Comparison of ENCODE assay signal across 27 cellular contexts in the genomic region with DNA sequence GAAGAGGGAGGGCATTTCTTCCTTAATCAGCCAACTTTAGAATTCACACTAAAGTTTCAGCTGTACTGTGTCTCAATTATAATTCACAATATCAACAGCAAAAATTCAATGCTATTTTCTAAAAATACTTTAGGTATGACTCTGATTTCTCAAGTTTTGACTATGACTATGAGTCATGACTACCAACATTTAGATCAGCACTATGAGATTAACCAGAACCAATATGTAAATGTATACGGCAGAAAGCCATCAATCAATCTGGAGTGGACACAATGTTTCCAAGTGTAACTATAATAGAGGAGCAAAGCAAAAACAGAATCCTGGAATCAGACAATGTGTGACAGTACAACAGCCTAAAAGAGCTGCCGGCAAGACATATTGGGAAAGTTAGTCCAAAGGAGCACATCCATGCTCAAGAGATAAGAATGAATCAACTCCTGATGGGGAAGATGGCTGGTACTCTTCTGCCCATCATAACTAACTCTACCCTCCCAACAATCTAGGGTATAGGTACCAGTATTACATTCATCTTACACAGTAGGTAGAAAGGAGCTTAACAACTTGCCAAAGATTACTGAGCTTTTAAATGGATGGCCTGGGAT.
DNase-seq lines count a peak whose midpoint lies in the region; ATAC-seq, FAIRE-seq and TF ChIP-seq lines count a peak whose summit lies in the region.
"Had no signal": no experiment of that assay in that cellular context is flagged by ENCODE, and none has a peak within 500 bp of the region (broad histone marks: within the 10 kb centered on the region; RNA-seq: fewer than 3 reads in every experiment).

No MANE protein-coding gene starts in this region.

- WGBS in thyroid gland, 2 donors: 93% methylated on average over 2 of the region's 2 CpGs

- H3K9me3 ChIP-seq in thyroid gland: no peaks in the 10 kb centered on the region
- H3K9me3 ChIP-seq: body of pancreas, psoas muscle, testis had no signal

- H3K79me2 ChIP-seq in GM23338 (replicated peaks; ENCODE audit: insufficient read depth): no peaks in the 10 kb centered on the region

- no peak for TF ChIP-seq POLR2A in thyroid gland (IDR thresholded peaks at IDR 0.05)

- DNase-seq in EH (ENCODE audit: low read depth) (peak; percentile 56), LHCN-M2 (ENCODE audit: low read depth) (peak; percentile 44), bronchial epithelial cell (ENCODE audit: low read depth) (peak; percentile 69), foreskin melanocyte (peak; percentile 52), retina (no peak), NCI-H2171 treated with DMSO at 0.1 percent for 48 hours (lab: John Stamatoyannopoulos, UW) (no peak), GM23338 (ENCODE audit: low spot score) (no peak), thyroid gland (no peak)
- DNase-seq: activated CD4-positive, alpha-beta T cell treated with anti-CD3 and anti-CD28 coated beads for 36 hours; activated naive CD8-positive, alpha-beta T cell treated with anti-CD3 and anti-CD28 coated beads for 36 hours; body of pancreas; H9; NCI-H1048; NCI-H187 treated with DMSO at 0.1 percent for 48 hours; NCI-H774; psoas muscle; SIG-M5; stimulated activated naive CD4-positive, alpha-beta T cell; T-helper 1 cell; testis had no signal

- no peaks in the 10 kb centered on the region for H4K20me1 ChIP-seq in GM23338 (replicated peaks; ENCODE audit: insufficient read depth)

- no peaks in the 10 kb centered on the region for H3K36me3 Mint-ChIP-seq in GM23338 (ENCODE audit: low read depth)
- H3K36me3 Mint-ChIP-seq: activated naive CD8-positive, alpha-beta T cell treated with anti-CD3 and anti-CD28 coated beads for 36 hours had no signal

- H3K27me3 ChIP-seq in bronchial epithelial cell (ENCODE audit: control insufficient read depth, insufficient read depth, low read length): no peaks in the 10 kb centered on the region
- no peaks in the 10 kb centered on the region for H3K27me3 ChIP-seq in GM23338 (ENCODE audit: insufficient read depth)
- H3K27me3 ChIP-seq in thyroid gland: no peaks in the 10 kb centered on the region
- H3K27me3 ChIP-seq: body of pancreas, testis had no signal

- H3F3A ChIP-seq in GM23338 (replicated peaks; ENCODE audit: low read depth): no peaks in the 10 kb centered on the region

- peaks cover 2% of the 10 kb centered on the region for H3K27me3 Mint-ChIP-seq in GM23338 (ENCODE audit: insufficient read depth, low read depth, poor library complexity)
- H3K27me3 Mint-ChIP-seq: activated CD4-positive, alpha-beta T cell treated with anti-CD3 and anti-CD28 coated beads for 36 hours; activated naive CD8-positive, alpha-beta T cell treated with anti-CD3 and anti-CD28 coated beads for 36 hours; activated T-helper 17 cell treated with anti-CD3 and anti-CD28 coated beads, Interleukin-2, amount 50 U/mL, for 72 hours had no signal

- no peak overlapping the region for H3K27ac Mint-ChIP-seq in GM23338
- H3K27ac Mint-ChIP-seq: activated CD4-positive, alpha-beta T cell treated with anti-CD3 and anti-CD28 coated beads for 36 hours; activated naive CD8-positive, alpha-beta T cell treated with anti-CD3 and anti-CD28 coated beads for 36 hours; activated T-helper 17 cell treated with anti-CD3 and anti-CD28 coated beads, Interleukin-2, amount 50 U/mL, for 72 hours; H9 had no signal

- no peak overlapping the region for H3K4me2 ChIP-seq in GM23338
- H3K4me2 ChIP-seq: KMS-11 had no signal

- no peak overlapping the region for H2AFZ ChIP-seq in GM23338

- peaks cover 8% of the 10 kb centered on the region; the same call in 2 of the 3 replicates for H3K4me1 Mint-ChIP-seq in GM23338
- H3K4me1 Mint-ChIP-seq: activated CD4-positive, alpha-beta T cell treated with anti-CD3 and anti-CD28 coated beads for 36 hours; activated naive CD8-positive, alpha-beta T cell treated with anti-CD3 and anti-CD28 coated beads for 36 hours; activated T-helper 17 cell treated with anti-CD3 and anti-CD28 coated beads, Interleukin-2, amount 50 U/mL, for 72 hours had no signal

- H3K9me3 Mint-ChIP-seq in GM23338: no peaks in the 10 kb centered on the region
- H3K9me3 Mint-ChIP-seq: activated naive CD8-positive, alpha-beta T cell treated with anti-CD3 and anti-CD28 coated beads for 36 hours; H9 had no signal

- H3K4me1 ChIP-seq in GM23338 (ENCODE audit: insufficient read depth): peaks cover 12% of the 10 kb centered on the region
- H3K4me1 ChIP-seq in thyroid gland: no peaks in the 10 kb centered on the region
- H3K4me1 ChIP-seq: body of pancreas, psoas muscle, testis had no signal

- TF ChIP-seq CTCF in bronchial epithelial cell (IDR thresholded peaks at IDR 0.05; ENCODE audit: insufficient read depth, low read length, severe bottlenecking) (no peak), GM23338 (conservative IDR thresholded peaks at IDR 0.05; ENCODE audit: low read depth in 2 of 2) (no peak), thyroid gland (IDR thresholded peaks at IDR 0.05) (no peak)

- no peak for ATAC-seq in GM23338
- ATAC-seq: activated CD4-positive, alpha-beta T cell treated with anti-CD3 and anti-CD28 coated beads for 36 hours; activated T-helper 17 cell treated with anti-CD3 and anti-CD28 coated beads, Interleukin-2, amount 50 U/mL, for 72 hours; body of pancreas; psoas muscle had no signal

- H3K27ac ChIP-seq in GM23338 (ENCODE audit: low read depth) (no peak overlapping the region), thyroid gland (no peak overlapping the region)
- H3K27ac ChIP-seq: body of pancreas, coronary artery, KMS-11, psoas muscle, skin epidermis, testis had no signal

- H3K36me3 ChIP-seq in bronchial epithelial cell (ENCODE audit: control insufficient read depth, insufficient read depth, low read length) (no peaks in the 10 kb centered on the region), GM23338 (ENCODE audit: insufficient read depth) (no peaks in the 10 kb centered on the region), thyroid gland (no peaks in the 10 kb centered on the region)

- H3K9me2 ChIP-seq in GM23338 (ENCODE audit: insufficient read depth): peaks cover 23% of the 10 kb centered on the region; the same call in 1 of the 2 replicates

- intact Hi-C loops in thyroid gland (cut with DNase I): no loop called here

- H3K4me3 ChIP-seq in bronchial epithelial cell (ENCODE audit: low read depth, low read length): no peak overlapping the region
- no peak overlapping the region for H3K4me3 ChIP-seq in GM23338
- no peak overlapping the region for H3K4me3 ChIP-seq in thyroid gland (replicated peaks in 1 of 3)
- H3K4me3 ChIP-seq: body of pancreas, coronary artery, lung, psoas muscle, skin epidermis, testis had no signal

- FAIRE-seq in bronchial epithelial cell (lab: Jason Lieb, UNC): peak; percentile 13
- FAIRE-seq: D721Med, GM18507 had no signal

- H3K4me3 Mint-ChIP-seq in GM23338: no peak overlapping the region
- H3K4me3 Mint-ChIP-seq: activated CD4-positive, alpha-beta T cell treated with anti-CD3 and anti-CD28 coated beads for 36 hours; activated naive CD8-positive, alpha-beta T cell treated with anti-CD3 and anti-CD28 coated beads for 36 hours; activated T-helper 17 cell treated with anti-CD3 and anti-CD28 coated beads, Interleukin-2, amount 50 U/mL, for 72 hours; H9 had no signal

TF ChIP-seq in GM23338, 12 proteins besides CTCF, POLR2A, EP300 and RAD21 (continues in another document):
- TF ChIP-seq JUNB (IDR thresholded peaks at IDR 0.05; ENCODE audit: unreplicated experiment) (no peak), STAT1 (IDR thresholded peaks at IDR 0.05; ENCODE audit: unreplicated experiment) (no peak), ZNF114 (CRISPR knock-in tag; IDR thresholded peaks at IDR 0.05) (no peak), EZH2 (IDR thresholded peaks at IDR 0.05; ENCODE audit: low read depth, unreplicated experiment) (no peak), EZH2phosphoT487 (IDR thresholded peaks at IDR 0.05; ENCODE audit: unreplicated experiment) (no peak), NANOG (IDR thresholded peaks at IDR 0.05; ENCODE audit: borderline replicate concordance) (no peak), CREB1 (CRISPR knock-in tag; IDR thresholded peaks at IDR 0.05; ENCODE audit: low read depth) (no peak), POLR2AphosphoS5 (IDR thresholded peaks at IDR 0.05; ENCODE audit: low read depth) (no peak)
- TF ChIP-seq, protein P1, sequence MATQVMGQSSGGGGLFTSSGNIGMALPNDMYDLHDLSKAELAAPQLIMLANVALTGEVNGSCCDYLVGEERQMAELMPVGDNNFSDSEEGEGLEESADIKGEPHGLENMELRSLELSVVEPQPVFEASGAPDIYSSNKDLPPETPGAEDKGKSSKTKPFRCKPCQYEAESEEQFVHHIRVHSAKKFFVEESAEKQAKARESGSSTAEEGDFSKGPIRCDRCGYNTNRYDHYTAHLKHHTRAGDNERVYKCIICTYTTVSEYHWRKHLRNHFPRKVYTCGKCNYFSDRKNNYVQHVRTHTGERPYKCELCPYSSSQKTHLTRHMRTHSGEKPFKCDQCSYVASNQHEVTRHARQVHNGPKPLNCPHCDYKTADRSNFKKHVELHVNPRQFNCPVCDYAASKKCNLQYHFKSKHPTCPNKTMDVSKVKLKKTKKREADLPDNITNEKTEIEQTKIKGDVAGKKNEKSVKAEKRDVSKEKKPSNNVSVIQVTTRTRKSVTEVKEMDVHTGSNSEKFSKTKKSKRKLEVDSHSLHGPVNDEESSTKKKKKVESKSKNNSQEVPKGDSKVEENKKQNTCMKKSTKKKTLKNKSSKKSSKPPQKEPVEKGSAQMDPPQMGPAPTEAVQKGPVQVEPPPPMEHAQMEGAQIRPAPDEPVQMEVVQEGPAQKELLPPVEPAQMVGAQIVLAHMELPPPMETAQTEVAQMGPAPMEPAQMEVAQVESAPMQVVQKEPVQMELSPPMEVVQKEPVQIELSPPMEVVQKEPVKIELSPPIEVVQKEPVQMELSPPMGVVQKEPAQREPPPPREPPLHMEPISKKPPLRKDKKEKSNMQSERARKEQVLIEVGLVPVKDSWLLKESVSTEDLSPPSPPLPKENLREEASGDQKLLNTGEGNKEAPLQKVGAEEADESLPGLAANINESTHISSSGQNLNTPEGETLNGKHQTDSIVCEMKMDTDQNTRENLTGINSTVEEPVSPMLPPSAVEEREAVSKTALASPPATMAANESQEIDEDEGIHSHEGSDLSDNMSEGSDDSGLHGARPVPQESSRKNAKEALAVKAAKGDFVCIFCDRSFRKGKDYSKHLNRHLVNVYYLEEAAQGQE (IDR thresholded peaks at IDR 0.05; ENCODE audit: unreplicated experiment): no peak
- TF ChIP-seq, protein P2, sequence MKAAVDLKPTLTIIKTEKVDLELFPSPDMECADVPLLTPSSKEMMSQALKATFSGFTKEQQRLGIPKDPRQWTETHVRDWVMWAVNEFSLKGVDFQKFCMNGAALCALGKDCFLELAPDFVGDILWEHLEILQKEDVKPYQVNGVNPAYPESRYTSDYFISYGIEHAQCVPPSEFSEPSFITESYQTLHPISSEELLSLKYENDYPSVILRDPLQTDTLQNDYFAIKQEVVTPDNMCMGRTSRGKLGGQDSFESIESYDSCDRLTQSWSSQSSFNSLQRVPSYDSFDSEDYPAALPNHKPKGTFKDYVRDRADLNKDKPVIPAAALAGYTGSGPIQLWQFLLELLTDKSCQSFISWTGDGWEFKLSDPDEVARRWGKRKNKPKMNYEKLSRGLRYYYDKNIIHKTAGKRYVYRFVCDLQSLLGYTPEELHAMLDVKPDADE (IDR thresholded peaks at IDR 0.05): no peak

Comparison
In these comparisons a context has a peak if more than half of its experiments do, and no peak if none do; other contexts are left out.
1. DNase-seq: peak in EH (single experiment), LHCN-M2 (single experiment), bronchial epithelial cell (single experiment) and foreskin melanocyte (single experiment); none in retina (single experiment), NCI-H2171 treated with DMSO at 0.1 percent for 48 hours (single experiment), GM23338 (single experiment) and thyroid gland (0 of 2).